In genomic region chr18:22378672-22379282, GRCh38 we compare ENCODE assay signal across 8 cellular contexts. TPM values are rescaled to one million over a fixed set of nuclear protein-coding genes. Genes with fewer than 3 reads are reported as not detected.
A peak's percentile ranks its signal among the peaks of the same experiment; 100 is the strongest.
DNase-seq lines count a peak whose midpoint lies in the region; ATAC-seq lines count a peak whose summit lies in the region.

No MANE protein-coding gene starts in this region.

- DNase-seq in EH (ENCODE audit: low read depth) (peak; percentile 53), amniotic epithelial cell (ENCODE audit: low read depth) (peak; percentile 29), kidney tubule cell (ENCODE audit: low spot score) (peak; percentile 63), midbrain (lab: John Stamatoyannopoulos, UW) (no peak), GM19240 (ENCODE audit: insufficient read length, low spot score) (no peak)
- DNase-seq in Jurkat, Clone E6-1 (ENCODE audit: low read depth, low spot score), result peak; percentile 16
- no peak for DNase-seq in activated CD4-positive, alpha-beta T cell treated with anti-CD3 and anti-CD28 coated beads, Interleukin-2, amount 50 U/mL, for 48 hours

- no peak for ATAC-seq in GM19395 (IDR thresholded peaks at IDR 0.05; ENCODE audit: unreplicated experiment)

- no peak overlapping the region for H3K4me3 ChIP-seq in Jurkat, Clone E6-1 (ENCODE audit: low read length)

RNA-seq across cellular contexts. Expression of gene CTAGE1, which starts 38.9 kb away (rescaled TPM):
- not detected for polyA plus RNA-seq in Jurkat, Clone E6-1 (2012; ENCODE audit: insufficient read depth, insufficient read length)

Comparison
In these comparisons a context has a peak if more than half of its experiments do, and no peak if none do; other contexts are left out.
1. DNase-seq: peak in EH (single experiment), Jurkat, Clone E6-1 (single experiment), amniotic epithelial cell (single experiment) and kidney tubule cell (single experiment); none in midbrain (single experiment), GM19240 (single experiment) and activated CD4-positive, alpha-beta T cell treated with anti-CD3 and anti-CD28 coated beads, Interleukin-2, amount 50 U/mL, for 48 hours (0 of 2).